ENCODE assay signal across 8 cellular contexts in genomic region chr17:38605230-38605851, GRCh38. TPM values are rescaled to one million over a fixed set of nuclear protein-coding genes. Genes with fewer than 3 reads are reported as not detected.
DNase-seq lines count a peak whose midpoint lies in the region; ATAC-seq and TF ChIP-seq lines count a peak whose summit lies in the region.

No MANE protein-coding gene starts in this region.

- TF ChIP-seq CTCF in HL-60 (IDR thresholded peaks at IDR 0.05; ENCODE audit: insufficient read depth, low read length), result no peak
- TF ChIP-seq CTCF in brain (conservative IDR thresholded peaks at IDR 0.05), result no peak

- peaks cover 73% of the 10 kb centered on the region for H3K4me1 Mint-ChIP-seq in brain
- H3K4me1 Mint-ChIP-seq in naive thymus-derived CD8-positive, alpha-beta T cell, result peaks cover 16 to 35% (median 19%) of the 10 kb centered on the region in 4 donors

- POLR2A ChIA-PET in naive thymus-derived CD8-positive, alpha-beta T cell (lab: Charles Lee), result no interaction called here

- no peak for DNase-seq in HL-60 (ENCODE audit: low read depth in 1 of 2, low spot score in 1 of 2)
- DNase-seq in naive thymus-derived CD8-positive, alpha-beta T cell, result peak in 1 of 10 donors; percentile 61
- no peak for DNase-seq in NCI-H1694 treated with DMSO at 0.1 percent for 48 hours (lab: John Stamatoyannopoulos, UW)
- DNase-seq in NCI-H187 treated with DMSO at 0.1 percent for 48 hours (lab: John Stamatoyannopoulos, UW), result no peak
- no peak for DNase-seq in NOMO-1 treated with DMSO at 0.1 percent for 48 hours (lab: John Stamatoyannopoulos, UW; ENCODE audit: unreplicated experiment)

- H3K9me3 ChIP-seq in BLaER1 treated with 17β-estradiol and CSF1 and Interleukin-3, amounts not matched to agents 10 nM and 100 nM (replicated peaks in 1 of 11), result no peaks in the 10 kb centered on the region

- peaks cover 13 to 48% (median 39%) of the 10 kb centered on the region in 10 experiments; a peak in 19 of 20 replicates for H3K4me1 ChIP-seq in BLaER1 treated with 17β-estradiol and CSF1 and Interleukin-3, amounts not matched to agents 10 nM and 100 nM

- peak overlapping the region in 4 of 5 experiments; percentile 45 to 93 (median 88) for H3K27ac Mint-ChIP-seq in brain
- H3K27ac Mint-ChIP-seq in naive thymus-derived CD8-positive, alpha-beta T cell, result no peak overlapping the region

- peak overlapping the region in 4 of 11 experiments; percentile 20 to 62 (median 48); a peak in 2 of 22 replicates for H3K27ac ChIP-seq in BLaER1 treated with 17β-estradiol and CSF1 and Interleukin-3, amounts not matched to agents 10 nM and 100 nM
- H3K27ac ChIP-seq in HL-60 (replicated peaks), result no peak overlapping the region

- H3K9me3 Mint-ChIP-seq in brain, result peaks cover 0 to 3% (median 0%) of the 10 kb centered on the region in 5 experiments
- no peaks in the 10 kb centered on the region for H3K9me3 Mint-ChIP-seq in naive thymus-derived CD8-positive, alpha-beta T cell

- H3K36me3 ChIP-seq in BLaER1 treated with 17β-estradiol and CSF1 and Interleukin-3, amounts not matched to agents 10 nM and 100 nM, result no peaks in the 10 kb centered on the region

- peak in 1 of 2 donors; percentile 3 for ATAC-seq in naive thymus-derived CD8-positive, alpha-beta T cell
- no peak for ATAC-seq in HG02759 (IDR thresholded peaks at IDR 0.05; ENCODE audit: unreplicated experiment)

- H3K4me3 Mint-ChIP-seq in brain, result peak overlapping the region; percentile 80 to 85 (median 82)
- H3K4me3 Mint-ChIP-seq in naive thymus-derived CD8-positive, alpha-beta T cell, result peak overlapping the region; percentile 30 to 77 (median 51)

- H3K36me3 Mint-ChIP-seq in brain, result no peaks in the 10 kb centered on the region
- H3K36me3 Mint-ChIP-seq in naive thymus-derived CD8-positive, alpha-beta T cell, result peaks cover 0 to 3% (median 0%) of the 10 kb centered on the region in 3 donors

- H3K27me3 Mint-ChIP-seq in brain, result peaks cover 10% of the 10 kb centered on the region
- H3K27me3 Mint-ChIP-seq in naive thymus-derived CD8-positive, alpha-beta T cell, result peaks cover 15 to 78% (median 38%) of the 10 kb centered on the region in 5 donors

- peak overlapping the region in 10 of 11 experiments; percentile 48 to 81 (median 69); a peak in 18 of 22 replicates for H3K9ac ChIP-seq in BLaER1 treated with 17β-estradiol and CSF1 and Interleukin-3, amounts not matched to agents 10 nM and 100 nM

- H3K4me2 ChIP-seq in BLaER1 treated with 17β-estradiol and CSF1 and Interleukin-3, amounts not matched to agents 10 nM and 100 nM, result peak overlapping the region; percentile 79 to 91 (median 86)

- peak overlapping the region; percentile 51 to 74 (median 62) for H3K4me3 ChIP-seq in BLaER1 treated with 17β-estradiol and CSF1 and Interleukin-3, amounts not matched to agents 10 nM and 100 nM
- H3K4me3 ChIP-seq in HL-60 (replicated peaks; ENCODE audit: insufficient read depth, low read length), result peak overlapping the region; percentile 52

- peaks cover 46 to 97% (median 70%) of the 10 kb centered on the region in 11 experiments for H3K27me3 ChIP-seq in BLaER1 treated with 17β-estradiol and CSF1 and Interleukin-3, amounts not matched to agents 10 nM and 100 nM
- H3K27me3 ChIP-seq in HL-60 (ENCODE audit: insufficient read depth, poor library complexity, severe bottlenecking), result peaks cover 69% of the 10 kb centered on the region

- H4K20me1 ChIP-seq in BLaER1 treated with 17β-estradiol and CSF1 and Interleukin-3, amounts not matched to agents 10 nM and 100 nM, result peaks cover 0 to 68% (median 8%) of the 10 kb centered on the region in 11 experiments; a peak in 13 of 22 replicates

RNA-seq across cellular contexts. Expression of gene SRCIN1, which starts 0.4 kb away (rescaled TPM):
- polyA plus RNA-seq in brain (ENCODE audit: insufficient read depth, low read depth, low replicate concordance), result 42.9 TPM
- under 1 TPM; 0.16 to 0.60 TPM for total RNA-seq in naive thymus-derived CD8-positive, alpha-beta T cell
- polyA plus RNA-seq in naive thymus-derived CD8-positive, alpha-beta T cell, result not detected

Comparison
In these comparisons a context has a peak if more than half of its experiments do, and no peak if none do; other contexts are left out.
1. H3K27ac Mint-ChIP-seq: peak in brain (4 of 5); none in naive thymus-derived CD8-positive, alpha-beta T cell (0 of 10).
2. RNA of gene SRCIN1, which starts 0.4 kb away (polyA plus RNA-seq): 42.9 TPM in brain (single experiment); not detected in naive thymus-derived CD8-positive, alpha-beta T cell; every median in the first group is over 10 times any median in the second.